Comparison of ENCODE assay signal across 34 cellular contexts in the genomic region with DNA sequence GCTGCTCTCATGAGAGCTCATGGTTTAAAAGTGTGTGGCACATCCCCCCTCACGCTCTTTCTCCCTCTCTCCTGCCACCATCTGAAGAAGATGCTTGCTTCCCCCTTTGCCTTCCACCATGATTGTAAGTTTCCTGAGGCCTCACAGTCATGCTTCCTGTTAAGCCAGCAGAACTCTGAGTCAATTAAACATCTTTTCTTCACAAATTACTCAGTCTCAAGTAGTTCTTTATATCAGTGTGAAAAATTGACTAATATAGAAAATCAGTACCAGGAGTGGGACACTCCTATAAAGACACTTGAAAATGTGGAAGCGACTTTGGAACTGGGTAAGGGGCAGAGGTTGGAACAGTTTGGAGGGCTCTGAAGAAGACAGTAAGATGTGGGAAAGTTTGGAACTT.
"Had no signal": no experiment of that assay in that cellular context is flagged by ENCODE, and none has a peak within 500 bp of the region (broad histone marks: within the 10 kb centered on the region; RNA-seq: fewer than 3 reads in every experiment).

No MANE protein-coding gene starts in this region.

- H3K9me3 ChIP-seq: ascending aorta, colonic mucosa had no signal

- H3K27me3 Mint-ChIP-seq: activated CD4-positive, alpha-beta memory T cell treated with anti-CD3 and anti-CD28 coated beads, Interleukin-2, amount 10 ng/mL, durations not matched to agents 7 days and 5 days; activated CD4-positive, alpha-beta T cell treated with anti-CD3 and anti-CD28 coated beads, Interleukin-2, amount 10 ng/mL, durations not matched to agents 7 days and 5 days; activated CD8-positive, alpha-beta memory T cell treated with anti-CD3 and anti-CD28 coated beads, Interleukin-2, amount 10 ng/mL, durations not matched to agents 7 days and 5 days; activated naive CD4-positive, alpha-beta T cell treated with anti-CD3 and anti-CD28 coated beads, Interleukin-2, amount 50 U/mL, for 24 hours; activated naive CD8-positive, alpha-beta T cell; activated naive CD8-positive, alpha-beta T cell treated with anti-CD3 and anti-CD28 coated beads, Interleukin-2, amount 10 ng/mL, durations not matched to agents 7 days and 5 days; activated naive CD8-positive, alpha-beta T cell treated with anti-CD3 and anti-CD28 coated beads, Interleukin-2, amount 50 U/mL, for 24 hours; central memory CD8-positive, alpha-beta T cell had no signal

- H3K4me1 Mint-ChIP-seq: activated CD4-positive, alpha-beta T cell treated with anti-CD3 and anti-CD28 coated beads, Interleukin-2, amount 10 ng/mL, durations not matched to agents 7 days and 5 days; activated CD8-positive, alpha-beta memory T cell treated with anti-CD3 and anti-CD28 coated beads, Interleukin-2, amount 10 ng/mL, durations not matched to agents 7 days and 5 days; activated naive CD4-positive, alpha-beta T cell treated with anti-CD3 and anti-CD28 coated beads, Interleukin-2, amount 50 U/mL, for 24 hours; activated naive CD8-positive, alpha-beta T cell treated with anti-CD3 and anti-CD28 coated beads, Interleukin-2, amount 50 U/mL, for 24 hours had no signal

- H3K36me3 ChIP-seq: ascending aorta, colonic mucosa had no signal

- H3K27ac Mint-ChIP-seq: activated CD4-positive, alpha-beta memory T cell treated with anti-CD3 and anti-CD28 coated beads, Interleukin-2, amount 10 ng/mL, durations not matched to agents 7 days and 5 days; activated CD4-positive, alpha-beta T cell treated with anti-CD3 and anti-CD28 coated beads, Interleukin-2, amount 10 ng/mL, durations not matched to agents 7 days and 5 days; activated CD8-positive, alpha-beta memory T cell treated with anti-CD3 and anti-CD28 coated beads, Interleukin-2, amount 10 ng/mL, durations not matched to agents 7 days and 5 days; activated CD8-positive, alpha-beta T cell treated with anti-CD3 and anti-CD28 coated beads, Interleukin-2, amount 10 ng/mL, durations not matched to agents 7 days and 5 days; activated naive CD4-positive, alpha-beta T cell treated with anti-CD3 and anti-CD28 coated beads, Interleukin-2, amount 50 U/mL, for 24 hours; activated naive CD8-positive, alpha-beta T cell; activated naive CD8-positive, alpha-beta T cell treated with anti-CD3 and anti-CD28 coated beads, Interleukin-2, amount 10 ng/mL, durations not matched to agents 7 days and 5 days; activated naive CD8-positive, alpha-beta T cell treated with anti-CD3 and anti-CD28 coated beads, Interleukin-2, amount 50 U/mL, for 24 hours; activated T-cell treated with anti-CD3 and anti-CD28 coated beads, Interleukin-2, amount 50 U/mL, for 72 hours; brain; T-helper 1 cell treated with Interleukin-12 subunit alpha and Interleukin-12 subunit beta and Interleukin-4 antibody, amounts not matched to agents 30 μg/mL and 1 μg/mL, for 36 hours; T-helper 2 cell treated with Interferon-gamma antibody and Interleukin-4, amounts not matched to agents 5 μg/mL and 100 μg/mL, for 36 hours had no signal

- DNase-seq: activated CD4-positive, alpha-beta memory T cell treated with anti-CD3 and anti-CD28 coated beads, Interleukin-2, amount 10 ng/mL, durations not matched to agents 7 days and 5 days; activated CD4-positive, alpha-beta T cell treated with anti-CD3 and anti-CD28 coated beads for 48 hours; activated CD4-positive, alpha-beta T cell treated with anti-CD3 and anti-CD28 coated beads, Interleukin-2, amount 10 ng/mL, durations not matched to agents 7 days and 5 days; activated CD4-positive, alpha-beta T cell treated with anti-CD3 and anti-CD28 coated beads, Interleukin-2, amount 50 U/mL, for 48 hours; activated CD4-positive, CD25-positive, alpha-beta regulatory T cell; activated CD8-positive, alpha-beta memory T cell treated with anti-CD3 and anti-CD28 coated beads for 24 hours; activated CD8-positive, alpha-beta memory T cell treated with anti-CD3 and anti-CD28 coated beads, Interleukin-2, amount 10 ng/mL, durations not matched to agents 7 days and 5 days; activated CD8-positive, alpha-beta memory T cell treated with anti-CD3 and anti-CD28 coated beads, Interleukin-2, amount 50 U/mL, for 48 hours; activated CD8-positive, alpha-beta T cell treated with anti-CD3 and anti-CD28 coated beads, Interleukin-2, amount 10 ng/mL, durations not matched to agents 7 days and 5 days; activated effector memory CD4-positive, alpha-beta T cell treated with anti-CD3 and anti-CD28 coated beads, Interleukin-2, amount 50 U/mL, for 16 hours; activated naive CD4-positive, alpha-beta T cell treated with Interleukin-2 at 50 U/mL for 16 hours; activated naive CD8-positive, alpha-beta T cell treated with anti-CD3 and anti-CD28 coated beads, Interleukin-2, amount 10 ng/mL, durations not matched to agents 7 days and 5 days; activated naive CD8-positive, alpha-beta T cell treated with anti-CD3 and anti-CD28 coated beads, Interleukin-2, amount 50 U/mL, for 24 hours; activated T-cell treated with anti-CD3 and anti-CD28 coated beads, Interleukin-2, amount 50 U/mL, for 4 hours; activated T-cell treated with anti-CD3 and anti-CD28 coated beads, Interleukin-2, amount 50 U/mL, for 72 hours; amygdala; anterior cingulate cortex; caudate nucleus; cerebellar nuclear complex; colonic mucosa; SW 1271; T-helper 1 cell; T-helper 2 cell; T-helper 9 cell had no signal

- H3K27ac ChIP-seq: ascending aorta, cardiac muscle cell, colonic mucosa, VCaP had no signal

- ATAC-seq: activated CD4-positive, CD25-positive, alpha-beta regulatory T cell treated with anti-CD3 and anti-CD28 coated beads, Interleukin-2, amount 50 U/mL, for 24 hours; activated CD8-positive, alpha-beta memory T cell treated with anti-CD3 and anti-CD28 coated beads, Interleukin-2, amount 10 ng/mL, durations not matched to agents 7 days and 5 days; activated CD8-positive, alpha-beta T cell treated with anti-CD3 and anti-CD28 coated beads, Interleukin-2, amount 10 ng/mL, durations not matched to agents 7 days and 5 days; activated naive CD8-positive, alpha-beta T cell treated with anti-CD3 and anti-CD28 coated beads, Interleukin-2, amount 50 U/mL, for 24 hours; activated T-cell treated with anti-CD3 and anti-CD28 coated beads, Interleukin-2, amount 50 U/mL, for 4 hours had no signal

- H3K27me3 ChIP-seq: ascending aorta, cardiac muscle cell, colonic mucosa had no signal

- H3K4me3 ChIP-seq: ascending aorta, cardiac muscle cell, colonic mucosa had no signal

- H3K4me3 Mint-ChIP-seq: activated CD4-positive, alpha-beta memory T cell treated with anti-CD3 and anti-CD28 coated beads, Interleukin-2, amount 10 ng/mL, durations not matched to agents 7 days and 5 days; activated CD4-positive, alpha-beta T cell treated with anti-CD3 and anti-CD28 coated beads, Interleukin-2, amount 10 ng/mL, durations not matched to agents 7 days and 5 days; activated CD8-positive, alpha-beta memory T cell treated with anti-CD3 and anti-CD28 coated beads, Interleukin-2, amount 10 ng/mL, durations not matched to agents 7 days and 5 days; activated CD8-positive, alpha-beta T cell treated with anti-CD3 and anti-CD28 coated beads, Interleukin-2, amount 10 ng/mL, durations not matched to agents 7 days and 5 days; activated naive CD4-positive, alpha-beta T cell treated with anti-CD3 and anti-CD28 coated beads, Interleukin-2, amount 50 U/mL, for 24 hours; activated naive CD8-positive, alpha-beta T cell; activated naive CD8-positive, alpha-beta T cell treated with anti-CD3 and anti-CD28 coated beads, Interleukin-2, amount 10 ng/mL, durations not matched to agents 7 days and 5 days; activated naive CD8-positive, alpha-beta T cell treated with anti-CD3 and anti-CD28 coated beads, Interleukin-2, amount 50 U/mL, for 24 hours; activated T-cell treated with anti-CD3 and anti-CD28 coated beads, Interleukin-2, amount 50 U/mL, for 4 hours; activated T-cell treated with anti-CD3 and anti-CD28 coated beads, Interleukin-2, amount 50 U/mL, for 72 hours; brain; central memory CD8-positive, alpha-beta T cell; T-helper 1 cell treated with Interleukin-12 subunit alpha and Interleukin-12 subunit beta and Interleukin-4 antibody, amounts not matched to agents 30 μg/mL and 1 μg/mL, for 36 hours; T-helper 2 cell treated with Interferon-gamma antibody and Interleukin-4, amounts not matched to agents 5 μg/mL and 100 μg/mL, for 36 hours had no signal

- H3K4me1 ChIP-seq: ascending aorta, colonic mucosa had no signal

- H3K9me3 Mint-ChIP-seq: activated naive CD4-positive, alpha-beta T cell treated with anti-CD3 and anti-CD28 coated beads, Interleukin-2, amount 50 U/mL, for 24 hours; activated T-cell treated with anti-CD3 and anti-CD28 coated beads, Interleukin-2, amount 50 U/mL, for 4 hours; central memory CD8-positive, alpha-beta T cell had no signal
